In the genomic region with DNA sequence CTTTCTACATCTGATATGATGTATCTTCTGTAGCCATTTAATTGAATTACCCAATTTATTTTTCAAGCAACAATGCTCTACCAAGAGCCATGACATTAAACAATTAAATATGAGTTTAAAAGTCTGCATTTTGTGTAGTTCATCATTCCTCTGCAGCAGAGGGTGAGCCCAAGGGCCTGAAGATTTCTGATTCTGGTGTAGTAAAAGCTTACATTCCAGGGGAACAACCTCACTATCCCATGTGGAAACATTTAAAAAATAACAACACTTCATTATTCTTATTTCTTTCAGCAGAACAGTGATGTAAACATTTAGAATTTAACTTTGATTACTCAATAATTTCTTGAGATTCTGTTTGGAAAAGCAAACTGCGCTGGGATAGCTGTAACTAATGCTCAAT, we compare ENCODE assay signal across 15 cellular contexts.
A peak's percentile ranks its signal among the peaks of the same experiment; 100 is the strongest.
DNase-seq lines count a peak whose midpoint lies in the region; ATAC-seq and TF ChIP-seq lines count a peak whose summit lies in the region.
"Had no signal": no experiment of that assay in that cellular context is flagged by ENCODE, and none has a peak within 500 bp of the region (broad histone marks: within the 10 kb centered on the region; RNA-seq: fewer than 3 reads in every experiment).

No MANE protein-coding gene starts in this region.

- no peaks in the 10 kb centered on the region for H3K36me3 ChIP-seq in BJ (ENCODE audit: control insufficient read depth, insufficient read depth, low read length)
- H3K36me3 ChIP-seq: BLaER1 had no signal

- H3K9me3 ChIP-seq in AG04450 (ENCODE audit: control insufficient read depth, insufficient read depth, low read length) = no peaks in the 10 kb centered on the region
- H3K9me3 ChIP-seq: BLaER1 had no signal

- no peaks in the 10 kb centered on the region for H3K36me3 Mint-ChIP-seq in type B pancreatic cell
- H3K36me3 Mint-ChIP-seq: CD4-positive, CD25-positive, alpha-beta regulatory T cell had no signal

- H3K4me1 Mint-ChIP-seq in type B pancreatic cell (ENCODE audit: unreplicated experiment) = peaks cover 19% of the 10 kb centered on the region
- H3K4me1 Mint-ChIP-seq: CD4-positive, CD25-positive, alpha-beta regulatory T cell had no signal

- no peak overlapping the region for H3K27ac Mint-ChIP-seq in type B pancreatic cell
- H3K27ac Mint-ChIP-seq: CD4-positive, CD25-positive, alpha-beta regulatory T cell had no signal

- no peaks in the 10 kb centered on the region for H3K9me3 Mint-ChIP-seq in type B pancreatic cell

- TF ChIP-seq CTCF in AG04450 (IDR thresholded peaks at IDR 0.05; ENCODE audit: low read depth, low read length) = no peak
- TF ChIP-seq CTCF in BJ (IDR thresholded peaks at IDR 0.05; ENCODE audit: insufficient read depth, low read depth, low read length) = no peak
- no peak for TF ChIP-seq CTCF in type B pancreatic cell (conservative IDR thresholded peaks at IDR 0.05)

- no peaks in the 10 kb centered on the region for H3K27me3 ChIP-seq in AG04450 (ENCODE audit: control insufficient read depth, insufficient read depth, low read length)
- H3K27me3 ChIP-seq in BJ (ENCODE audit: control insufficient read depth, insufficient read depth, low read length) = no peaks in the 10 kb centered on the region
- H3K27me3 ChIP-seq: BLaER1 had no signal

- ATAC-seq in left lobe of liver = no peak
- ATAC-seq in GM18861 (IDR thresholded peaks at IDR 0.05; ENCODE audit: unreplicated experiment) = no peak
- ATAC-seq in GM19397 (IDR thresholded peaks at IDR 0.05; ENCODE audit: unreplicated experiment) = no peak
- ATAC-seq: HCT116, HepG2 had no signal

- POLR2A ChIA-PET in AG04450 (lab: Yijun Ruan, JAX) = interaction anchor here (1.1 kb wide), 1 partner anchor 15 kb away, joined by 5 read pairs; no protein-coding TSS in a partner anchor
- POLR2A ChIA-PET in BJ (lab: Charles Lee) = interaction anchor here (1.2 kb wide), 1 partner anchor 15 kb away, joined by 4 read pairs; no protein-coding TSS in a partner anchor

- H3K27me3 Mint-ChIP-seq in type B pancreatic cell = no peaks in the 10 kb centered on the region
- H3K27me3 Mint-ChIP-seq: CD4-positive, CD25-positive, alpha-beta regulatory T cell had no signal

- DNase-seq in AG04450 (ENCODE audit: low read depth, low spot score) = peak; percentile 15
- peak; percentile 51 for DNase-seq in BJ (ENCODE audit: low read depth)
- DNase-seq in NCI-H69 (lab: John Stamatoyannopoulos, UW) = peak; percentile 19
- DNase-seq in fibroblast of peridontal ligament (ENCODE audit: extremely low read depth) = peak; percentile 26
- no peak for DNase-seq in left lobe of liver (ENCODE audit: low spot score)
- no peak for DNase-seq in type B pancreatic cell (ENCODE audit: extremely low spot score, unreplicated experiment)
- DNase-seq: 8988T; Calu3; CD4-positive, CD25-positive, alpha-beta regulatory T cell; DMS 273 treated with DMSO at 0.1 percent for 48 hours had no signal

- H3K4me3 ChIP-seq in AG04450 (ENCODE audit: low read depth, low read length) = no peak overlapping the region
- no peak overlapping the region for H3K4me3 ChIP-seq in BJ (ENCODE audit: low read depth, low read length)
- H3K4me3 ChIP-seq: BLaER1 had no signal

- H3K4me3 Mint-ChIP-seq in type B pancreatic cell = no peak overlapping the region
- H3K4me3 Mint-ChIP-seq: CD4-positive, CD25-positive, alpha-beta regulatory T cell had no signal

- no peak overlapping the region for H3K27ac ChIP-seq in AG04450 (ENCODE audit: low read depth, low read length)
- H3K27ac ChIP-seq: BLaER1 had no signal

- CTCF ChIA-PET in AG04450 (lab: Charles Lee) = no interaction called here
- CTCF ChIA-PET in BJ (lab: Yijun Ruan, JAX) = interaction anchor here (0.5 kb wide), 1 partner anchor 122 kb away, joined by 3 read pairs; no protein-coding TSS in a partner anchor

Comparison
In these comparisons a context has a peak if more than half of its experiments do, and no peak if none do; other contexts are left out.
1. DNase-seq: peak in AG04450 (single experiment), BJ (single experiment), NCI-H69 (single experiment) and fibroblast of peridontal ligament (single experiment); none in left lobe of liver (single experiment) and type B pancreatic cell (single experiment).